Comparison of ENCODE assay signal across 21 cellular contexts in the genomic region with DNA sequence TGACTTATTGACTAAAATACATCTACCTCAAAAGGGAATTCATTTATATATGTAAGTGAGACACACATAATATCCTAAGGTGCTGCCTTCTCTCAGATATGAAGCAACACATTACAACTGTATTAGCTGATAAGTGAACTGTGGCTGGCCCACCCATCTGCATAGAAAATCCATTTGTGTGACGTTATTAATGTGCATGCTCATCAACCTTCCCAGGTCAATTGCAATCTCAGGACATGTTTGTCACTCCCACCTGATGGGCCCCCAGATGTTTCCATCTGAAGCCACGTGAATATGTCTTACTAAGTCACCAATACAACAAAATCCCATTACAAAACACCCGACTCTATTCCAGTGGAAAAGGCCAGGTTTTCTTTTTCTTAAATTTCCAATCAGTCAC.
A peak's percentile ranks its signal among the peaks of the same experiment; 100 is the strongest.
DNase-seq lines count a peak whose midpoint lies in the region; ATAC-seq and TF ChIP-seq lines count a peak whose summit lies in the region.
"Had no signal": no experiment of that assay in that cellular context is flagged by ENCODE, and none has a peak within 500 bp of the region (broad histone marks: within the 10 kb centered on the region; RNA-seq: fewer than 3 reads in every experiment).

No MANE protein-coding gene starts in this region.

- no peak for DNase-seq in cardiac muscle cell (ENCODE audit: low read depth in 1 of 2, low spot score in 1 of 2)
- DNase-seq in left ventricle myocardium superior, result no peak
- DNase-seq in coronary artery (ENCODE audit: low spot score), result no peak
- peak; percentile 28 to 74 for DNase-seq in lung microvascular endothelial cell (ENCODE audit: low read depth in 2 of 2)
- no peak for DNase-seq in thoracic aorta (ENCODE audit: low spot score)
- no peak for DNase-seq in activated CD4-positive, alpha-beta T cell treated with anti-CD3 and anti-CD28 coated beads, Interleukin-2, amount 50 U/mL, for 4 hours
- no peak for DNase-seq in foreskin fibroblast
- DNase-seq in breast epithelium (ENCODE audit: low spot score in 2 of 2), result no peak
- DNase-seq: 8988T, AML-193, C1 segment of cervical spinal cord, DMS53, GDM1, NCI-H1092 treated with DMSO at 0.1 percent for 48 hours, NCI-H1436 treated with DMSO at 0.1 percent for 48 hours, NCI-H1930, NCI-H226, NCI-H510A treated with DMSO at 0.1 percent for 48 hours, NCI-H748 treated with DMSO at 0.1 percent for 48 hours, Peyer's patch had no signal

- ATAC-seq in left ventricle myocardium superior (no peak), thoracic aorta (ENCODE audit: insufficient number of reproducible peaks, low FRiP score, low read depth) (no peak)

- H3K27ac ChIP-seq in cardiac muscle cell, result peak overlapping the region; percentile 32
- peak overlapping the region; percentile 24 to 55 for H3K27ac ChIP-seq in coronary artery
- peak overlapping the region; percentile 49 to 65 for H3K27ac ChIP-seq in thoracic aorta
- no peak overlapping the region for H3K27ac ChIP-seq in breast epithelium
- H3K27ac ChIP-seq: KMS-11, Peyer's patch had no signal

- intact Hi-C loops in left ventricle myocardium superior (cut with micrococcal nuclease), result loop anchor here (10.0 kb wide), 1 partner anchor 146 kb away; no protein-coding TSS in a partner anchor
- intact Hi-C loops in breast epithelium (cut with DNase I; ENCODE audit: low total_unique reads), result no loop called here

- TF ChIP-seq POLR2A in breast epithelium (IDR thresholded peaks at IDR 0.05), result no peak

- TF ChIP-seq CTCF in cardiac muscle cell (IDR thresholded peaks at IDR 0.05; ENCODE audit: low read depth, low read length), result no peak
- TF ChIP-seq CTCF in coronary artery (IDR thresholded peaks at IDR 0.05), result no peak
- no peak for TF ChIP-seq CTCF in thoracic aorta (IDR thresholded peaks at IDR 0.05)
- no peak for TF ChIP-seq CTCF in foreskin fibroblast (IDR thresholded peaks at IDR 0.05; ENCODE audit: low read depth, low read length)
- TF ChIP-seq CTCF in breast epithelium (IDR thresholded peaks at IDR 0.05), result no peak

- no peak overlapping the region for H3K4me3 ChIP-seq in cardiac muscle cell
- no peak overlapping the region for H3K4me3 ChIP-seq in coronary artery
- no peak overlapping the region for H3K4me3 ChIP-seq in thoracic aorta
- no peak overlapping the region for H3K4me3 ChIP-seq in foreskin fibroblast (ENCODE audit: low read depth in 1 of 2, low read length in 2 of 2)
- H3K4me3 ChIP-seq in breast epithelium, result no peak overlapping the region
- H3K4me3 ChIP-seq: Peyer's patch had no signal

- H3K27me3 ChIP-seq in cardiac muscle cell (no peaks in the 10 kb centered on the region), thoracic aorta (replicated peaks; ENCODE audit: insufficient read depth) (no peaks in the 10 kb centered on the region), breast epithelium (no peaks in the 10 kb centered on the region)
- H3K27me3 ChIP-seq: Peyer's patch had no signal

- H3K36me3 ChIP-seq in cardiac muscle cell, result no peaks in the 10 kb centered on the region
- H3K36me3 ChIP-seq in thoracic aorta, result no peaks in the 10 kb centered on the region
- no peaks in the 10 kb centered on the region for H3K36me3 ChIP-seq in breast epithelium
- H3K36me3 ChIP-seq: Peyer's patch had no signal

- peaks cover 22% of the 10 kb centered on the region for H3K4me1 ChIP-seq in cardiac muscle cell (ENCODE audit: low read depth)
- H3K4me1 ChIP-seq in thoracic aorta (ENCODE audit: control insufficient read depth in 1 of 2, low read depth in 2 of 2), result peaks cover 26 to 75% of the 10 kb centered on the region in 2 donors
- H3K4me1 ChIP-seq in breast epithelium, result peaks cover 0 to 9% of the 10 kb centered on the region in 2 donors
- H3K4me1 ChIP-seq: Peyer's patch had no signal

- H3K9me3 ChIP-seq in cardiac muscle cell (ENCODE audit: low read depth), result no peaks in the 10 kb centered on the region
- no peaks in the 10 kb centered on the region for H3K9me3 ChIP-seq in thoracic aorta
- H3K9me3 ChIP-seq in breast epithelium, result no peaks in the 10 kb centered on the region
- H3K9me3 ChIP-seq: Peyer's patch had no signal

Comparison
In these comparisons a context has a peak if more than half of its experiments do, and no peak if none do; other contexts are left out.
1. DNase-seq: peak in lung microvascular endothelial cell (2 of 2); none in cardiac muscle cell (0 of 2), left ventricle myocardium superior (single experiment), coronary artery (single experiment), thoracic aorta (single experiment), activated CD4-positive, alpha-beta T cell treated with anti-CD3 and anti-CD28 coated beads, Interleukin-2, amount 50 U/mL, for 4 hours (0 of 2), foreskin fibroblast (0 of 2) and breast epithelium (0 of 2).
2. H3K27ac ChIP-seq: peak in cardiac muscle cell (single experiment), coronary artery (2 of 2) and thoracic aorta (2 of 2); none in breast epithelium (0 of 2).